20 cellular contexts compared by ENCODE assay signal in the genomic region with DNA sequence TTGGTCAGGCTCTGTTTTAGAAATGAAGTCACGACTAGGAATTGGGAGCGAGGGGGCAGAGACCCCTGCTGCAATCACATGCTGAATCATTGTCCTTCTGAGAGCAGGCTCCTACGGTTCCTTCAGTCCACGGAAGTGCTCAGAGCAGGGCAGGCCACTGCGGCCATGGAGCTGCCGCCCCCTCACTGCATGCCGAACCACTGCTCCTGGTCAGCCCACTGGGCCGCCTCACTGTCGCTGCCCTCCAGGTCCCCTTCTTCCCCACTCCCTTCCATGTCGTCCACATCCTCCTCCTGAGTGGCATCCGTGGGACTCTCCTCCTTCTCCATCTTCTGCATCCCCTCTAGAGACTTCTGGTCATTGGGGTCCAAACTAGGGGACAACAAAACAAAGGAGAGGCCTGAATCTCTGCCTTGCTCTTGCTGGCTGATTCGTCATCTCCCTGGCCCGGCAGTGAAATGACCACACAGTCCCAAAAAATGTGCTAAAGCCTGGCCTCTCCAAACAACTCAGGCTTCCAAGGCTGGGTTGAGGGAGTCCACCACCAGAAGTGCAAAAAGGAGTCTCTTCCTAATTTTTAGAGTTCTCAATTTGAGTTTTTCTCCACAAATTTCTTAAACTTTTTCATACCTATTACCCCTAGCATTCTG. TPM values are rescaled to one million over a fixed set of nuclear protein-coding genes. Genes with fewer than 3 reads are reported as not detected.
DNase-seq lines count a peak whose midpoint lies in the region; ATAC-seq and TF ChIP-seq lines count a peak whose summit lies in the region.
"Had no signal": no experiment of that assay in that cellular context is flagged by ENCODE, and none has a peak within 500 bp of the region (broad histone marks: within the 10 kb centered on the region; RNA-seq: fewer than 3 reads in every experiment).

No MANE protein-coding gene starts in this region.

- H2AK5ac ChIP-seq in neuronal stem cell (ENCODE audit: low read depth, low read length): no peak overlapping the region

- H2AFZ ChIP-seq in neuronal stem cell (ENCODE audit: low read length): no peak overlapping the region
- H2AFZ ChIP-seq: neural progenitor cell, PC-9 had no signal

- no peaks in the 10 kb centered on the region for H3K4me1 ChIP-seq in neuronal stem cell (ENCODE audit: control insufficient read depth in 2 of 2, insufficient read depth in 1 of 2, low read depth in 1 of 2, low read length in 2 of 2)
- H3K4me1 ChIP-seq in tibial artery: peaks cover 4 to 61% (median 49%) of the 10 kb centered on the region in 4 donors
- no peaks in the 10 kb centered on the region for H3K4me1 ChIP-seq in SJCRH30
- H3K4me1 ChIP-seq: colonic mucosa, neural progenitor cell had no signal

- H3K9me3 ChIP-seq in neuronal stem cell (replicated peaks in 1 of 2; ENCODE audit: control insufficient read depth in 2 of 2, insufficient read depth in 1 of 2, low read depth in 1 of 2, low read length in 2 of 2) (peaks cover 0 to 2% of the 10 kb centered on the region in 2 donors), tibial artery (no peaks in the 10 kb centered on the region), SJCRH30 (replicated peaks) (no peaks in the 10 kb centered on the region)
- H3K9me3 ChIP-seq: BLaER1 treated with 17β-estradiol and CSF1 and Interleukin-3, amounts not matched to agents 10 nM and 100 nM; colonic mucosa; SK-N-SH had no signal

- H4K8ac ChIP-seq in neuronal stem cell (ENCODE audit: low read depth, low read length): no peak overlapping the region

- TF ChIP-seq CTCF in endothelial cell (IDR thresholded peaks at IDR 0.05; ENCODE audit: unreplicated experiment) (no peak), tibial artery (IDR thresholded peaks at IDR 0.05) (no peak)

- no peak overlapping the region for H2BK15ac ChIP-seq in neuronal stem cell (ENCODE audit: low read length)

- no peaks in the 10 kb centered on the region for H3K79me1 ChIP-seq in neuronal stem cell (ENCODE audit: low read depth, low read length)

- no peaks in the 10 kb centered on the region for H3K4me1 Mint-ChIP-seq in activated T-cell treated with anti-CD3 and anti-CD28 coated beads, Interleukin-2, amount 50 U/mL, for 24 hours (ENCODE audit: low read depth)
- peaks cover 2% of the 10 kb centered on the region for H3K4me1 Mint-ChIP-seq in activated T-cell treated with anti-CD3 and anti-CD28 coated beads, Interleukin-2, amount 50 U/mL, for 4 hours (ENCODE audit: low read depth)
- no peaks in the 10 kb centered on the region for H3K4me1 Mint-ChIP-seq in endothelial cell (ENCODE audit: unreplicated experiment)
- H3K4me1 Mint-ChIP-seq: neural progenitor cell had no signal

- H3K4me3 ChIP-seq in neuronal stem cell (ENCODE audit: low read length in 2 of 2) (no peak overlapping the region), tibial artery (no peak overlapping the region), SJCRH30 (no peak overlapping the region)
- H3K4me3 ChIP-seq: BLaER1 treated with 17β-estradiol and CSF1 and Interleukin-3, amounts not matched to agents 10 nM and 100 nM; colonic mucosa; K562; neural progenitor cell; PC-9 had no signal

- no peak for DNase-seq in activated T-cell treated with anti-CD3 and anti-CD28 coated beads, Interleukin-2, amount 50 U/mL, for 24 hours
- DNase-seq in activated T-cell treated with anti-CD3 and anti-CD28 coated beads, Interleukin-2, amount 50 U/mL, for 4 hours: no peak
- DNase-seq in endothelial cell (ENCODE audit: low spot score) (no peak), neuronal stem cell (ENCODE audit: low spot score) (no peak), tibial artery (no peak), NCI-H2107 treated with DMSO at 0.1 percent for 48 hours (lab: John Stamatoyannopoulos, UW; ENCODE audit: unreplicated experiment) (no peak), NCI-H2171 (lab: John Stamatoyannopoulos, UW) (no peak), SJCRH30 (no peak)
- DNase-seq: activated CD4-positive, alpha-beta T cell treated with anti-CD3 and anti-CD28 coated beads for 4 hours; activated naive CD4-positive, alpha-beta T cell; colonic mucosa; immature natural killer cell; mesendoderm; PC-9; SK-N-SH; stimulated activated CD4-positive, alpha-beta T cell treated with anti-CD3 and anti-CD28 coated beads, Interleukin-2, amount 100 ng/mL, for 48 hours had no signal

- no peak overlapping the region for H3K9ac ChIP-seq in neuronal stem cell (ENCODE audit: low read depth, low read length, poor library complexity)
- H3K9ac ChIP-seq: neural progenitor cell, SK-N-SH had no signal

- H3K27ac Mint-ChIP-seq in activated T-cell treated with anti-CD3 and anti-CD28 coated beads, Interleukin-2, amount 50 U/mL, for 24 hours: peak overlapping the region; percentile 40
- no peak overlapping the region for H3K27ac Mint-ChIP-seq in endothelial cell (ENCODE audit: unreplicated experiment)
- H3K27ac Mint-ChIP-seq: neural progenitor cell had no signal

- H3K23ac ChIP-seq in neuronal stem cell (ENCODE audit: low read depth, low read length, poor library complexity): peak overlapping the region; percentile 53

- no peak overlapping the region for H3K18ac ChIP-seq in neuronal stem cell (ENCODE audit: low read length)

- intact Hi-C loops in tibial artery (cut with DNase I; ENCODE audit: low total_unique reads): no loop called here

- H3K27me3 Mint-ChIP-seq in activated T-cell treated with anti-CD3 and anti-CD28 coated beads, Interleukin-2, amount 50 U/mL, for 24 hours: no peaks in the 10 kb centered on the region
- no peaks in the 10 kb centered on the region for H3K27me3 Mint-ChIP-seq in activated T-cell treated with anti-CD3 and anti-CD28 coated beads, Interleukin-2, amount 50 U/mL, for 4 hours (ENCODE audit: low read depth)
- H3K27me3 Mint-ChIP-seq in endothelial cell (ENCODE audit: unreplicated experiment): peaks cover 2% of the 10 kb centered on the region

- H3K36me3 ChIP-seq in neuronal stem cell (replicated peaks in 1 of 2; ENCODE audit: control insufficient read depth in 2 of 2, insufficient read depth in 2 of 2, low read length in 2 of 2): peaks cover 55 to 95% of the 10 kb centered on the region in 2 donors
- peaks cover 5 to 65% (median 53%) of the 10 kb centered on the region in 3 donors for H3K36me3 ChIP-seq in tibial artery
- H3K36me3 ChIP-seq in SJCRH30: peaks cover 67% of the 10 kb centered on the region

- H3K27ac ChIP-seq in neuronal stem cell (replicated peaks; ENCODE audit: low read length) (no peak overlapping the region), tibial artery (peak overlapping the region; percentile 71 to 76), SJCRH30 (no peak overlapping the region)
- H3K27ac ChIP-seq: colonic mucosa, neural progenitor cell, PC-9 had no signal

- no peaks in the 10 kb centered on the region for H3K9me3 Mint-ChIP-seq in activated T-cell treated with anti-CD3 and anti-CD28 coated beads, Interleukin-2, amount 50 U/mL, for 24 hours
- no peaks in the 10 kb centered on the region for H3K9me3 Mint-ChIP-seq in activated T-cell treated with anti-CD3 and anti-CD28 coated beads, Interleukin-2, amount 50 U/mL, for 4 hours
- H3K9me3 Mint-ChIP-seq in endothelial cell (ENCODE audit: unreplicated experiment): no peaks in the 10 kb centered on the region
- H3K9me3 Mint-ChIP-seq: immature natural killer cell, neural progenitor cell had no signal

- H3K36me3 Mint-ChIP-seq in activated T-cell treated with anti-CD3 and anti-CD28 coated beads, Interleukin-2, amount 50 U/mL, for 24 hours (ENCODE audit: low read depth): peaks cover 87% of the 10 kb centered on the region
- peaks cover 26% of the 10 kb centered on the region for H3K36me3 Mint-ChIP-seq in activated T-cell treated with anti-CD3 and anti-CD28 coated beads, Interleukin-2, amount 50 U/mL, for 4 hours (ENCODE audit: insufficient read depth)
- peaks cover 40% of the 10 kb centered on the region for H3K36me3 Mint-ChIP-seq in endothelial cell (ENCODE audit: low read depth, unreplicated experiment)

- no peak for ATAC-seq in activated T-cell treated with anti-CD3 and anti-CD28 coated beads, Interleukin-2, amount 50 U/mL, for 4 hours
- ATAC-seq: K562, sciatic nerve had no signal

- no peak overlapping the region for H3K14ac ChIP-seq in neuronal stem cell (ENCODE audit: low read length)

- no peak overlapping the region for H3K4me2 ChIP-seq in neuronal stem cell (ENCODE audit: insufficient read depth, low read length, poor library complexity, severe bottlenecking)
- H3K4me2 ChIP-seq: neural progenitor cell, PC-9, SK-N-SH had no signal

- H2BK12ac ChIP-seq in neuronal stem cell (ENCODE audit: low read length): no peak overlapping the region

- no CpG with 5 or more reads among the region's 13 CpGs for WGBS in neuronal stem cell (ENCODE audit: extremely low coverage in 2 of 2, insufficient read length in 2 of 2, insufficient replicate concordance in 1 of 2), 2 donors

- H2BK120ac ChIP-seq in neuronal stem cell (ENCODE audit: low read depth, low read length): no peak overlapping the region

- H3K4me3 Mint-ChIP-seq in activated T-cell treated with anti-CD3 and anti-CD28 coated beads, Interleukin-2, amount 50 U/mL, for 24 hours: no peak overlapping the region
- H3K4me3 Mint-ChIP-seq in activated T-cell treated with anti-CD3 and anti-CD28 coated beads, Interleukin-2, amount 50 U/mL, for 4 hours: no peak overlapping the region
- peak overlapping the region; percentile 73 for H3K4me3 Mint-ChIP-seq in endothelial cell (ENCODE audit: unreplicated experiment)
- H3K4me3 Mint-ChIP-seq: immature natural killer cell, neural progenitor cell had no signal

- no peak overlapping the region for H2BK5ac ChIP-seq in neuronal stem cell (ENCODE audit: low read length)

- H4K91ac ChIP-seq in neuronal stem cell (ENCODE audit: low read depth, low read length, poor library complexity): no peak overlapping the region

- H3K27me3 ChIP-seq in neuronal stem cell (ENCODE audit: control insufficient read depth in 3 of 3, insufficient read depth in 3 of 3, low read depth in 1 of 3, low read length in 3 of 3) (no peaks in the 10 kb centered on the region), tibial artery (no peaks in the 10 kb centered on the region), SJCRH30 (no peaks in the 10 kb centered on the region)
- H3K27me3 ChIP-seq: BLaER1 treated with 17β-estradiol and CSF1 and Interleukin-3, amounts not matched to agents 10 nM and 100 nM; colonic mucosa; neural progenitor cell had no signal

- no peak overlapping the region for H3K4ac ChIP-seq in neuronal stem cell (ENCODE audit: low read length)

RNA-seq across cellular contexts. Expression of a gene that starts 29.4 kb away (rescaled TPM):
- total RNA-seq in activated T-cell treated with anti-CD3 and anti-CD28 coated beads, Interleukin-2, amount 50 U/mL, for 4 hours: 10 to 100 TPM; 54.6 to 61.5 (median 58.4) TPM
- 64.8 TPM for total RNA-seq in endothelial cell (ENCODE audit: unreplicated experiment)
- 38.3 TPM for polyA plus RNA-seq in neuronal stem cell (2013, experiment 1 of 2)
- polyA plus RNA-seq in neuronal stem cell (2013, experiment 2 of 2): 38.9 TPM
- total RNA-seq in SJCRH30 (2014; rRNA removed; shearing (Covaris generic)): 76.2 and 89.3 TPM in 2 replicates

Comparison
In these comparisons a context has a peak if more than half of its experiments do, and no peak if none do; other contexts are left out.
1. H3K27ac ChIP-seq: peak in tibial artery (2 of 2); none in neuronal stem cell (single experiment) and SJCRH30 (single experiment).